ENCODE assay signal across 8 cellular contexts in genomic region chr18:23377669-23378469, GRCh38.
A peak's percentile ranks its signal among the peaks of the same experiment; 100 is the strongest.
DNase-seq lines count a peak whose midpoint lies in the region; ATAC-seq and TF ChIP-seq lines count a peak whose summit lies in the region.

No MANE protein-coding gene starts in this region.

- H3K27me3 ChIP-seq in mucosa of rectum (ENCODE audit: control insufficient read depth in 2 of 2, insufficient read depth in 2 of 2, low read length in 2 of 2) = no peaks in the 10 kb centered on the region

- POLR2A ChIA-PET in GM10248 (lab: Yijun Ruan, JAX) = no interaction called here

- peak overlapping the region; percentile 12 to 21 for H3K27ac ChIP-seq in mucosa of rectum (ENCODE audit: low read depth in 2 of 2, low read length in 2 of 2)

- in situ Hi-C loops in astrocyte of the spinal cord (cut with HindIII; ENCODE audit: low sequenced_read_pairs) = no loop called here

- H3K9me3 ChIP-seq in mucosa of rectum (ENCODE audit: control insufficient read depth in 2 of 2, low read length in 2 of 2) = no peaks in the 10 kb centered on the region

- DNase-seq in GM10248 (ENCODE audit: extremely low spot score) (peak; percentile 64), astrocyte of the spinal cord (ENCODE audit: low read depth, low spot score) (peak; percentile 90), D341Med (ENCODE audit: low spot score) (no peak)

- TF ChIP-seq CTCF in GM10248 (IDR thresholded peaks at IDR 0.05; ENCODE audit: control extremely low read depth, extremely low read depth, low read depth, missing control alignments) (no peak), astrocyte of the spinal cord (IDR thresholded peaks at IDR 0.05; ENCODE audit: low read depth, low read length) (no peak)

- H3K4me1 ChIP-seq in mucosa of rectum (ENCODE audit: control insufficient read depth in 2 of 2, insufficient read depth in 2 of 2, low read length in 2 of 2) = peaks cover 0 to 8% of the 10 kb centered on the region in 2 donors

- no peaks in the 10 kb centered on the region for H3K36me3 ChIP-seq in mucosa of rectum (ENCODE audit: control insufficient read depth in 2 of 2, insufficient read depth in 2 of 2, low read length in 2 of 2)

- ATAC-seq in HG02885 (IDR thresholded peaks at IDR 0.05; ENCODE audit: poor library complexity, unreplicated experiment) = peak; percentile 79
- no peak for ATAC-seq in HG02763 (IDR thresholded peaks at IDR 0.05; ENCODE audit: unreplicated experiment)
- ATAC-seq in GM21515 (IDR thresholded peaks at IDR 0.05; ENCODE audit: unreplicated experiment) = no peak
- no peak for ATAC-seq in GM18517 (IDR thresholded peaks at IDR 0.05; ENCODE audit: unreplicated experiment)

- CTCF ChIA-PET in GM10248 (lab: Yijun Ruan, JAX) = interaction anchor here (0.9 to 3.5 kb wide), 6 partner anchors 12 to 578 kb away, joined by 3 to 30 read pairs (median 4); partner anchors contain the start of gene CABLES1

- H3K4me3 ChIP-seq in astrocyte of the spinal cord (ENCODE audit: low read depth, low read length) (no peak overlapping the region), mucosa of rectum (ENCODE audit: low read length in 2 of 2) (no peak overlapping the region)

- no peak overlapping the region for H3K9ac ChIP-seq in mucosa of rectum (ENCODE audit: low read depth in 1 of 2, low read length in 2 of 2)
